Comparison of ENCODE assay signal across 8 cellular contexts in the genomic region with DNA sequence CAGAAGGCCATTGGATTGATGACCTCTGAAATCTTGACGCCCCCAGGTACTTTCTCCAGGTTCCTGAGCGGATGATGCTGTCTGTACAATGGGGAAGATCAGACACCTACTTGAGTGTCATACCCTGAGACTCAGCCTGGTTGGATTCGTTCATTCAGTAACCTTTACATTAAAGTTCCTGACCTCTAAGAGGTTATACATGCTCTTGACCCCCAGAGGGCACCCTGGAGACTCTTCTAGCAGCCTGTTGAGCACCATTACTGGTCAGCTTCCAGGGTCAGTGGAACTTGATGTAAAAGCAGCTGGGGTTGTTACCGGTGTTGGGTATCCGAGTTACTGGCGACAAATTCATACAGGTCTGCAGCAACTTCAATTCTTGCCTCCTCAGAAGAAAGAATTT.
A peak's percentile ranks its signal among the peaks of the same experiment; 100 is the strongest.
DNase-seq lines count a peak whose midpoint lies in the region; ATAC-seq and TF ChIP-seq lines count a peak whose summit lies in the region.

No MANE protein-coding gene starts in this region.

- H3K9me2 ChIP-seq in SK-N-SH, result no peaks in the 10 kb centered on the region

- H3K9me3 ChIP-seq in SK-N-SH, result no peaks in the 10 kb centered on the region

- H3K4me2 ChIP-seq in SK-N-SH, result no peak overlapping the region

- TF ChIP-seq EP300 in SK-N-SH (IDR thresholded peaks at IDR 0.05; ENCODE audit: borderline replicate concordance in 1 of 2, low read depth in 1 of 2, low read length in 1 of 2), result no peak

- H3K79me2 ChIP-seq in SK-N-SH (ENCODE audit: insufficient read depth), result no peaks in the 10 kb centered on the region

- H3K4me3 ChIP-seq in SK-N-SH (ENCODE audit: low read depth in 2 of 2, low read length in 1 of 2), result no peak overlapping the region

- peak; percentile 51 for TF ChIP-seq CTCF in SK-N-SH (IDR thresholded peaks at IDR 0.05)

- H3F3A ChIP-seq in SK-N-SH (replicated peaks; ENCODE audit: insufficient read depth), result no peaks in the 10 kb centered on the region

- no peak overlapping the region for H2AFZ ChIP-seq in SK-N-SH (ENCODE audit: low read depth)

- no peaks in the 10 kb centered on the region for H3K36me3 ChIP-seq in SK-N-SH (replicated peaks in 1 of 2; ENCODE audit: control insufficient read depth in 1 of 2, insufficient read depth in 2 of 2, low read length in 1 of 2)

- POLR2A ChIA-PET in SK-N-SH (lab: Yijun Ruan, JAX), result interaction anchor here (0.7 kb wide), 1 partner anchor 562 kb away, joined by 3 read pairs; no protein-coding TSS in a partner anchor

- no peak overlapping the region for H3K9ac ChIP-seq in SK-N-SH

- H3K4me1 ChIP-seq in SK-N-SH (ENCODE audit: control insufficient read depth in 1 of 2, insufficient read depth in 2 of 2, low read depth in 1 of 2, low read length in 1 of 2), result peaks cover 0 to 11% of the 10 kb centered on the region in 2 experiments; a peak in 1 of 4 replicates

- peak; percentile 41 for TF ChIP-seq RAD21 in SK-N-SH (IDR thresholded peaks at IDR 0.05; ENCODE audit: low read length)

- ATAC-seq in HG03280 (IDR thresholded peaks at IDR 0.05; ENCODE audit: unreplicated experiment) (peak; percentile 75), HG02970 (IDR thresholded peaks at IDR 0.05; ENCODE audit: low FRiP score, unreplicated experiment) (no peak), HG03442 (IDR thresholded peaks at IDR 0.05; ENCODE audit: unreplicated experiment) (no peak)

- no peaks in the 10 kb centered on the region for H4K20me1 ChIP-seq in SK-N-SH (ENCODE audit: insufficient read depth)

- DNase-seq in 8988T (peak; percentile 36), EL (peak; percentile 42), SK-N-SH (peak; percentile 62), iPS DF 19.7 (ENCODE audit: low read depth, low spot score) (peak; percentile 25), NCI-H1436 (lab: John Stamatoyannopoulos, UW) (no peak)

- WGBS in SK-N-SH (ENCODE audit: low lambda C conversion rate), result 43% methylated on average over 6 of the region's 6 CpGs

- H3K27ac ChIP-seq in SK-N-SH (ENCODE audit: low read depth in 2 of 2, low read length in 1 of 2), result no peak overlapping the region

- H3K27me3 ChIP-seq in SK-N-SH (ENCODE audit: insufficient read depth), result no peaks in the 10 kb centered on the region

- CTCF ChIA-PET in SK-N-SH (lab: Yijun Ruan, JAX), result interaction anchor here (0.6 to 2.6 kb wide), 5 partner anchors 10 to 350 kb away, joined by 3 to 11 read pairs (median 3); no protein-coding TSS in a partner anchor

TF ChIP-seq in SK-N-SH, 30 proteins besides CTCF, POLR2A, EP300 and RAD21:
- TF ChIP-seq MEF2A (IDR thresholded peaks at IDR 0.05; ENCODE audit: borderline replicate concordance, low read depth) (no peak), NFIC (IDR thresholded peaks at IDR 0.05; ENCODE audit: borderline replicate concordance) (no peak), YY1 (IDR thresholded peaks at IDR 0.05; ENCODE audit: low read depth) (no peak), RCOR1 (IDR thresholded peaks at IDR 0.05; ENCODE audit: low read length) (no peak), RFX5 (IDR thresholded peaks at IDR 0.05; ENCODE audit: low read length) (no peak)
- TF ChIP-seq, protein P1, sequence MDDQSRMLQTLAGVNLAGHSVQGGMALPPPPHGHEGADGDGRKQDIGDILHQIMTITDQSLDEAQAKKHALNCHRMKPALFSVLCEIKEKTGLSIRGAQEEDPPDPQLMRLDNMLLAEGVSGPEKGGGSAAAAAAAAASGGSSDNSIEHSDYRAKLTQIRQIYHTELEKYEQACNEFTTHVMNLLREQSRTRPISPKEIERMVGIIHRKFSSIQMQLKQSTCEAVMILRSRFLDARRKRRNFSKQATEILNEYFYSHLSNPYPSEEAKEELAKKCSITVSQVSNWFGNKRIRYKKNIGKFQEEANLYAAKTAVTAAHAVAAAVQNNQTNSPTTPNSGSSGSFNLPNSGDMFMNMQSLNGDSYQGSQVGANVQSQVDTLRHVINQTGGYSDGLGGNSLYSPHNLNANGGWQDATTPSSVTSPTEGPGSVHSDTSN (IDR thresholded peaks at IDR 0.05), result no peak
- TF ChIP-seq, protein P2, sequence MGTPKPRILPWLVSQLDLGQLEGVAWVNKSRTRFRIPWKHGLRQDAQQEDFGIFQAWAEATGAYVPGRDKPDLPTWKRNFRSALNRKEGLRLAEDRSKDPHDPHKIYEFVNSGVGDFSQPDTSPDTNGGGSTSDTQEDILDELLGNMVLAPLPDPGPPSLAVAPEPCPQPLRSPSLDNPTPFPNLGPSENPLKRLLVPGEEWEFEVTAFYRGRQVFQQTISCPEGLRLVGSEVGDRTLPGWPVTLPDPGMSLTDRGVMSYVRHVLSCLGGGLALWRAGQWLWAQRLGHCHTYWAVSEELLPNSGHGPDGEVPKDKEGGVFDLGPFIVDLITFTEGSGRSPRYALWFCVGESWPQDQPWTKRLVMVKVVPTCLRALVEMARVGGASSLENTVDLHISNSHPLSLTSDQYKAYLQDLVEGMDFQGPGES (IDR thresholded peaks at IDR 0.05; ENCODE audit: low read depth, low read length), result no peak
- TF ChIP-seq, protein P3, sequence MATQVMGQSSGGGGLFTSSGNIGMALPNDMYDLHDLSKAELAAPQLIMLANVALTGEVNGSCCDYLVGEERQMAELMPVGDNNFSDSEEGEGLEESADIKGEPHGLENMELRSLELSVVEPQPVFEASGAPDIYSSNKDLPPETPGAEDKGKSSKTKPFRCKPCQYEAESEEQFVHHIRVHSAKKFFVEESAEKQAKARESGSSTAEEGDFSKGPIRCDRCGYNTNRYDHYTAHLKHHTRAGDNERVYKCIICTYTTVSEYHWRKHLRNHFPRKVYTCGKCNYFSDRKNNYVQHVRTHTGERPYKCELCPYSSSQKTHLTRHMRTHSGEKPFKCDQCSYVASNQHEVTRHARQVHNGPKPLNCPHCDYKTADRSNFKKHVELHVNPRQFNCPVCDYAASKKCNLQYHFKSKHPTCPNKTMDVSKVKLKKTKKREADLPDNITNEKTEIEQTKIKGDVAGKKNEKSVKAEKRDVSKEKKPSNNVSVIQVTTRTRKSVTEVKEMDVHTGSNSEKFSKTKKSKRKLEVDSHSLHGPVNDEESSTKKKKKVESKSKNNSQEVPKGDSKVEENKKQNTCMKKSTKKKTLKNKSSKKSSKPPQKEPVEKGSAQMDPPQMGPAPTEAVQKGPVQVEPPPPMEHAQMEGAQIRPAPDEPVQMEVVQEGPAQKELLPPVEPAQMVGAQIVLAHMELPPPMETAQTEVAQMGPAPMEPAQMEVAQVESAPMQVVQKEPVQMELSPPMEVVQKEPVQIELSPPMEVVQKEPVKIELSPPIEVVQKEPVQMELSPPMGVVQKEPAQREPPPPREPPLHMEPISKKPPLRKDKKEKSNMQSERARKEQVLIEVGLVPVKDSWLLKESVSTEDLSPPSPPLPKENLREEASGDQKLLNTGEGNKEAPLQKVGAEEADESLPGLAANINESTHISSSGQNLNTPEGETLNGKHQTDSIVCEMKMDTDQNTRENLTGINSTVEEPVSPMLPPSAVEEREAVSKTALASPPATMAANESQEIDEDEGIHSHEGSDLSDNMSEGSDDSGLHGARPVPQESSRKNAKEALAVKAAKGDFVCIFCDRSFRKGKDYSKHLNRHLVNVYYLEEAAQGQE (IDR thresholded peaks at IDR 0.05; ENCODE audit: low read depth, low read length), result no peak
